In genomic region chr10:131706476-131706875, GRCh38 we compare ENCODE assay signal across 31 cellular contexts.
"Had no signal": no experiment of that assay in that cellular context is flagged by ENCODE, and none has a peak within 500 bp of the region (broad histone marks: within the 10 kb centered on the region; RNA-seq: fewer than 3 reads in every experiment).

No MANE protein-coding gene starts in this region.

- DNase-seq: activated CD4-positive, alpha-beta T cell treated with anti-CD3 and anti-CD28 coated beads for 1 hour; activated CD4-positive, alpha-beta T cell treated with anti-CD3 and anti-CD28 coated beads for 48 hours; activated CD4-positive, CD25-positive, alpha-beta regulatory T cell; activated gamma-delta T cell treated with Interleukin-2 at 50 U/mL for 16 hours; activated naive CD4-positive, alpha-beta T cell treated with anti-CD3 and anti-CD28 coated beads, Interleukin-2, amount 50 U/mL, for 16 hours; activated naive CD8-positive, alpha-beta T cell treated with anti-CD3 and anti-CD28 coated beads, Interleukin-2, amount 10 ng/mL, durations not matched to agents 7 days and 5 days; activated T-cell treated with anti-CD3 and anti-CD28 coated beads, Interleukin-2, amount 50 U/mL, for 24 hours; amygdala; MM.1S; MV-4-11; NCI-H1092; NCI-H1436 treated with DMSO at 0.1 percent for 48 hours; NCI-H1694 treated with DMSO at 0.1 percent for 48 hours; NCI-H2029; NCI-H345; NCI-H524 treated with DMSO at 0.1 percent for 48 hours; NCI-H748 treated with DMSO at 0.1 percent for 48 hours; NK-92 treated with Interleukin-12 subunit alpha and Interleukin-12 subunit beta, amount 100 ng/mL, for 24 hours; PC-3; RPMI8226; SIG-M5; T-helper 1 cell; T-helper 2 cell; T-helper 9 cell; WERI-Rb-1 had no signal

- H3K9ac ChIP-seq: KMS-11 had no signal

- H3K27me3 ChIP-seq: ascending aorta, cardiac muscle cell, Peyer's patch had no signal

- H3K9me3 Mint-ChIP-seq: activated CD4-positive, alpha-beta memory T cell treated with anti-CD3 and anti-CD28 coated beads, Interleukin-2, amount 10 ng/mL, durations not matched to agents 7 days and 5 days had no signal

- H3K27me3 Mint-ChIP-seq: activated CD4-positive, alpha-beta memory T cell treated with anti-CD3 and anti-CD28 coated beads, Interleukin-2, amount 10 ng/mL, durations not matched to agents 7 days and 5 days; activated naive CD8-positive, alpha-beta T cell treated with anti-CD3 and anti-CD28 coated beads, Interleukin-2, amount 10 ng/mL, durations not matched to agents 7 days and 5 days had no signal

- H3K4me2 ChIP-seq: KMS-11 had no signal

- H3K9me3 ChIP-seq: Peyer's patch had no signal

- H3K4me1 ChIP-seq: ascending aorta, Peyer's patch had no signal

- H3K4me1 Mint-ChIP-seq: activated CD4-positive, alpha-beta memory T cell treated with anti-CD3 and anti-CD28 coated beads, Interleukin-2, amount 10 ng/mL, durations not matched to agents 7 days and 5 days; activated naive CD8-positive, alpha-beta T cell treated with anti-CD3 and anti-CD28 coated beads, Interleukin-2, amount 10 ng/mL, durations not matched to agents 7 days and 5 days had no signal

- H3K36me3 Mint-ChIP-seq: activated naive CD8-positive, alpha-beta T cell treated with anti-CD3 and anti-CD28 coated beads, Interleukin-2, amount 10 ng/mL, durations not matched to agents 7 days and 5 days had no signal

- H3K27ac ChIP-seq: ascending aorta, cardiac muscle cell, KMS-11, Peyer's patch, WERI-Rb-1 had no signal

- H3K27ac Mint-ChIP-seq: activated CD4-positive, alpha-beta memory T cell treated with anti-CD3 and anti-CD28 coated beads, Interleukin-2, amount 10 ng/mL, durations not matched to agents 7 days and 5 days; activated naive CD8-positive, alpha-beta T cell treated with anti-CD3 and anti-CD28 coated beads, Interleukin-2, amount 10 ng/mL, durations not matched to agents 7 days and 5 days; activated T-cell treated with anti-CD3 and anti-CD28 coated beads, Interleukin-2, amount 50 U/mL, for 24 hours had no signal

- H3K36me3 ChIP-seq: ascending aorta, cardiac muscle cell, Peyer's patch, WERI-Rb-1 had no signal

- H3K4me3 Mint-ChIP-seq: activated CD4-positive, alpha-beta memory T cell treated with anti-CD3 and anti-CD28 coated beads, Interleukin-2, amount 10 ng/mL, durations not matched to agents 7 days and 5 days; activated naive CD8-positive, alpha-beta T cell treated with anti-CD3 and anti-CD28 coated beads, Interleukin-2, amount 10 ng/mL, durations not matched to agents 7 days and 5 days; activated T-cell treated with anti-CD3 and anti-CD28 coated beads, Interleukin-2, amount 50 U/mL, for 24 hours had no signal

- H3K4me3 ChIP-seq: ascending aorta, cardiac muscle cell, Peyer's patch had no signal

- ATAC-seq: PC-3, SK-N-SH treated with all-trans-retinoic acid at 6 μM for 48 hours had no signal
